23 cellular contexts compared by ENCODE assay signal in genomic region chr1:243855616-243856318, GRCh38.
"Had no signal": no experiment of that assay in that cellular context is flagged by ENCODE, and none has a peak within 500 bp of the region (broad histone marks: within the 10 kb centered on the region; RNA-seq: fewer than 3 reads in every experiment).

No MANE protein-coding gene starts in this region.

- H3K4me3 Mint-ChIP-seq: activated CD4-positive, alpha-beta T cell treated with anti-CD3 and anti-CD28 coated beads for 36 hours; activated naive CD4-positive, alpha-beta T cell treated with anti-CD3 and anti-CD28 coated beads for 36 hours; activated naive CD8-positive, alpha-beta T cell treated with anti-CD3 and anti-CD28 coated beads, Interleukin-2, amount 10 ng/mL, durations not matched to agents 7 days and 5 days; activated T-cell treated with anti-CD3 and anti-CD28 coated beads, Interleukin-2, amount 50 U/mL, for 4 hours; central memory CD8-positive, alpha-beta T cell; effector memory CD8-positive, alpha-beta T cell; naive thymus-derived CD4-positive, alpha-beta T cell had no signal

- DNase-seq: activated CD4-positive, alpha-beta T cell treated with anti-CD3 and anti-CD28 coated beads for 36 hours; activated CD4-positive, alpha-beta T cell treated with anti-CD3 and anti-CD28 coated beads, Interleukin-2, amount 50 U/mL, for 48 hours; activated CD8-positive, alpha-beta memory T cell treated with anti-CD3 and anti-CD28 coated beads, Interleukin-2, amount 50 U/mL, for 48 hours; activated effector memory CD4-positive, alpha-beta T cell treated with Interleukin-2 at 50 U/mL for 16 hours; activated naive CD4-positive, alpha-beta T cell treated with anti-CD3 and anti-CD28 coated beads for 36 hours; activated naive CD8-positive, alpha-beta T cell treated with anti-CD3 and anti-CD28 coated beads, Interleukin-2, amount 10 ng/mL, durations not matched to agents 7 days and 5 days; activated T-cell treated with anti-CD3 and anti-CD28 coated beads, Interleukin-2, amount 50 U/mL, for 4 hours; amniotic stem cell; dorsolateral prefrontal cortex; effector memory CD8-positive, alpha-beta T cell; esophagus squamous epithelium; heart left ventricle; lower lobe of right lung; naive thymus-derived CD4-positive, alpha-beta T cell; ovary; spleen; stimulated activated CD4-positive, alpha-beta T cell treated with anti-CD3 and anti-CD28 coated beads, Interleukin-4, amount 100 ng/mL, for 1 hour; stimulated activated naive CD4-positive, alpha-beta T cell treated with Interleukin-2 at 50 U/mL for 16 hours; T-helper 9 cell; thyroid gland had no signal

- H3K27ac Mint-ChIP-seq: activated CD4-positive, alpha-beta T cell treated with anti-CD3 and anti-CD28 coated beads for 36 hours; activated naive CD4-positive, alpha-beta T cell treated with anti-CD3 and anti-CD28 coated beads for 36 hours; activated naive CD8-positive, alpha-beta T cell treated with anti-CD3 and anti-CD28 coated beads, Interleukin-2, amount 10 ng/mL, durations not matched to agents 7 days and 5 days; effector memory CD8-positive, alpha-beta T cell had no signal

- ATAC-seq: activated CD4-positive, alpha-beta T cell treated with anti-CD3 and anti-CD28 coated beads for 36 hours; activated T-cell treated with anti-CD3 and anti-CD28 coated beads, Interleukin-2, amount 50 U/mL, for 4 hours; effector memory CD8-positive, alpha-beta T cell; gastroesophageal sphincter; heart left ventricle; left lobe of liver; lower lobe of right lung; naive thymus-derived CD4-positive, alpha-beta T cell had no signal

- H3K36me3 Mint-ChIP-seq: activated naive CD8-positive, alpha-beta T cell treated with anti-CD3 and anti-CD28 coated beads, Interleukin-2, amount 10 ng/mL, durations not matched to agents 7 days and 5 days; naive thymus-derived CD4-positive, alpha-beta T cell had no signal

- H3K9me3 Mint-ChIP-seq: activated naive CD4-positive, alpha-beta T cell treated with anti-CD3 and anti-CD28 coated beads for 36 hours; activated naive CD8-positive, alpha-beta T cell treated with anti-CD3 and anti-CD28 coated beads, Interleukin-2, amount 10 ng/mL, durations not matched to agents 7 days and 5 days; activated T-cell treated with anti-CD3 and anti-CD28 coated beads, Interleukin-2, amount 50 U/mL, for 4 hours; central memory CD8-positive, alpha-beta T cell; effector memory CD8-positive, alpha-beta T cell; naive thymus-derived CD4-positive, alpha-beta T cell had no signal
